ENCODE assay signal across 15 cellular contexts in the genomic region with DNA sequence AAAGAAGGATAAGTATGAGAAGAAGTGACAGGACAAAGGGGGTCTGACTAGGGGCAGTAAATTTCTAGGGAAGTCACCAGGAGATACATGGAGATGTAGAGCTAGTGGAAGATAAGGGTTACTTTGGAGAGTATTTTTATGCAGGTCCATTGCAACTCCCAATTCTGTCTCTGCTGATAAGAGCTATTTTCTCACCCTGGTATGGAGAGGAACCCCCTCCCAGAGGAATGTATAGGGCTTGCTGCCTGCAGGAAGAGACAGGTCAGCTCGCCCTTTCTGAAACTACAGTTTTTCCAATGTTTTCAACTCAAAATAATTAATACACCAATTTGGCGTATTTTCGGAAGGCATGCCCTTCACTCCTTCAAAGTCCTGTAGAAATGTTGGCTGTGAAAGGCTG. TPM values are rescaled to one million over a fixed set of nuclear protein-coding genes. Genes with fewer than 3 reads are reported as not detected.
DNase-seq lines count a peak whose midpoint lies in the region; ATAC-seq and TF ChIP-seq lines count a peak whose summit lies in the region.
"Had no signal": no experiment of that assay in that cellular context is flagged by ENCODE, and none has a peak within 500 bp of the region (broad histone marks: within the 10 kb centered on the region; RNA-seq: fewer than 3 reads in every experiment).

No MANE protein-coding gene starts in this region.

- H3K4me3 ChIP-seq in left ventricle myocardium inferior (no peak overlapping the region), spleen (no peak overlapping the region), SK-N-SH (ENCODE audit: low read depth in 2 of 2, low read length in 1 of 2) (no peak overlapping the region)

- no peaks in the 10 kb centered on the region for H3K79me2 ChIP-seq in SK-N-SH (ENCODE audit: insufficient read depth)

- H3K27me3 ChIP-seq in left ventricle myocardium inferior (ENCODE audit: low read depth) (no peaks in the 10 kb centered on the region), spleen (replicated peaks in 1 of 7) (peaks cover 0 to 38% (median 0%) of the 10 kb centered on the region in 7 donors), SK-N-SH (ENCODE audit: insufficient read depth) (no peaks in the 10 kb centered on the region)

- no peaks in the 10 kb centered on the region for H3K36me3 ChIP-seq in left ventricle myocardium inferior
- no peaks in the 10 kb centered on the region for H3K36me3 ChIP-seq in spleen
- no peaks in the 10 kb centered on the region for H3K36me3 ChIP-seq in SK-N-SH (replicated peaks in 1 of 2; ENCODE audit: control insufficient read depth in 1 of 2, insufficient read depth in 2 of 2, low read length in 1 of 2)

- no peaks in the 10 kb centered on the region for H3K9me3 ChIP-seq in left ventricle myocardium inferior (replicated peaks)
- no peaks in the 10 kb centered on the region for H3K9me3 ChIP-seq in spleen
- H3K9me3 ChIP-seq in SK-N-SH, result no peaks in the 10 kb centered on the region
- H3K9me3 ChIP-seq: Caco-2 had no signal

- H3K4me2 ChIP-seq in SK-N-SH, result no peak overlapping the region

- H3K9me3 Mint-ChIP-seq in chondrocyte (ENCODE audit: low read depth), result no peaks in the 10 kb centered on the region
- H3K9me3 Mint-ChIP-seq: CD14-positive monocyte; CD8-positive, alpha-beta memory T cell had no signal

- H3K4me1 ChIP-seq in left ventricle myocardium inferior (peaks cover 11% of the 10 kb centered on the region), spleen (no peaks in the 10 kb centered on the region), SK-N-SH (ENCODE audit: control insufficient read depth in 1 of 2, insufficient read depth in 2 of 2, low read depth in 1 of 2, low read length in 1 of 2) (no peaks in the 10 kb centered on the region)
- H3K4me1 ChIP-seq: Caco-2 had no signal

- no peak overlapping the region for H2AFZ ChIP-seq in SK-N-SH (ENCODE audit: low read depth)

- no peaks in the 10 kb centered on the region for H4K20me1 ChIP-seq in SK-N-SH (ENCODE audit: insufficient read depth)

- TF ChIP-seq RAD21 in SK-N-SH (IDR thresholded peaks at IDR 0.05; ENCODE audit: low read length), result no peak

- no peak for TF ChIP-seq EP300 in SK-N-SH (IDR thresholded peaks at IDR 0.05; ENCODE audit: borderline replicate concordance in 1 of 2, low read depth in 1 of 2, low read length in 1 of 2)

- no peaks in the 10 kb centered on the region for H3K36me3 Mint-ChIP-seq in chondrocyte (ENCODE audit: low read depth)
- H3K36me3 Mint-ChIP-seq: CD14-positive monocyte; CD8-positive, alpha-beta memory T cell had no signal

- POLR2A ChIA-PET in SK-N-SH (lab: Yijun Ruan, JAX), result no interaction called here

- H3K27ac Mint-ChIP-seq in chondrocyte (ENCODE audit: unreplicated experiment), result peak overlapping the region; percentile 13
- H3K27ac Mint-ChIP-seq: CD14-positive monocyte had no signal

- ATAC-seq in Right ventricle myocardium superior (ENCODE audit: poor library complexity) (peak; percentile 68), Right ventricle myocardium inferior (no peak), HG03521 (IDR thresholded peaks at IDR 0.05; ENCODE audit: unreplicated experiment) (no peak)
- ATAC-seq: HCT116 had no signal

- H3K9ac ChIP-seq in SK-N-SH, result no peak overlapping the region

- 90 to 99% (median 94%) methylated on average over 3 of the region's 3 CpGs for WGBS in spleen, 5 donors
- WGBS in SK-N-SH (ENCODE audit: low lambda C conversion rate), result 83% methylated on average over 3 of the region's 3 CpGs

- H3K27me3 Mint-ChIP-seq in chondrocyte (ENCODE audit: low read depth), result no peaks in the 10 kb centered on the region

- no peaks in the 10 kb centered on the region for H3F3A ChIP-seq in SK-N-SH (replicated peaks; ENCODE audit: insufficient read depth)

- intact Hi-C loops in Right ventricle myocardium superior (cut with DNase I), result no loop called here
- intact Hi-C loops in Right ventricle myocardium inferior (cut with DNase I), result no loop called here
- intact Hi-C loops in left ventricle myocardium inferior (cut with micrococcal nuclease), result no loop called here
- intact Hi-C loops in spleen (cut with DNase I; ENCODE audit: low total_unique reads), result loop anchor here (10.0 kb wide), 1 partner anchor 87 kb away; no protein-coding TSS in a partner anchor

- CTCF ChIA-PET in SK-N-SH (lab: Yijun Ruan, JAX), result interaction anchor here (1.1 to 14.0 kb wide), 3 partner anchors 13 to 309 kb away, joined by 4 to 293 read pairs (median 14); no protein-coding TSS in a partner anchor

- H3K4me1 Mint-ChIP-seq in chondrocyte (ENCODE audit: low read depth), result peaks cover 32% of the 10 kb centered on the region
- H3K4me1 Mint-ChIP-seq: CD14-positive monocyte; CD8-positive, alpha-beta memory T cell had no signal

- H3K27ac ChIP-seq in left ventricle myocardium inferior (replicated peaks) (peak overlapping the region; percentile 19), spleen (no peak overlapping the region), SK-N-SH (ENCODE audit: low read depth in 2 of 2, low read length in 1 of 2) (no peak overlapping the region)
- H3K27ac ChIP-seq: 22Rv1 had no signal

- H3K4me3 Mint-ChIP-seq in chondrocyte (ENCODE audit: unreplicated experiment), result no peak overlapping the region
- H3K4me3 Mint-ChIP-seq: CD14-positive monocyte; CD8-positive, alpha-beta memory T cell had no signal

- TF ChIP-seq POLR2A in spleen (IDR thresholded peaks at IDR 0.05), result no peak

- no peaks in the 10 kb centered on the region for H3K9me2 ChIP-seq in SK-N-SH

- no peak for DNase-seq in Right ventricle myocardium superior
- no peak for DNase-seq in Right ventricle myocardium inferior (ENCODE audit: missing footprints)
- no peak for DNase-seq in chondrocyte (ENCODE audit: low spot score)
- DNase-seq in left ventricle myocardium inferior, result no peak
- DNase-seq in spleen, result peak; percentile 23
- no peak for DNase-seq in NCI-H2107 (lab: John Stamatoyannopoulos, UW)
- DNase-seq in SK-N-SH, result no peak
- DNase-seq: Caco-2; CD8-positive, alpha-beta memory T cell; DND-41; GDM1 had no signal

- TF ChIP-seq CTCF in chondrocyte (IDR thresholded peaks at IDR 0.05), result no peak
- no peak for TF ChIP-seq CTCF in left ventricle myocardium inferior (IDR thresholded peaks at IDR 0.05; ENCODE audit: borderline replicate concordance)
- TF ChIP-seq CTCF in spleen (IDR thresholded peaks at IDR 0.05 in 8 of 11, conservative IDR thresholded peaks at IDR 0.05 in 3 of 11), result no peak
- TF ChIP-seq CTCF in SK-N-SH (IDR thresholded peaks at IDR 0.05), result no peak

TF ChIP-seq in SK-N-SH, 30 proteins besides CTCF, POLR2A, EP300 and RAD21 (continues in another document):
- no peak for TF ChIP-seq EZH2phosphoT487 (IDR thresholded peaks at IDR 0.05; ENCODE audit: borderline replicate concordance, low read depth)
- no peak for TF ChIP-seq POLR2AphosphoS5 (IDR thresholded peaks at IDR 0.05; ENCODE audit: low read depth, low read length)
- no peak for TF ChIP-seq FOXJ3 (CRISPR knock-in tag; IDR thresholded peaks at IDR 0.05)
- TF ChIP-seq, protein P1, sequence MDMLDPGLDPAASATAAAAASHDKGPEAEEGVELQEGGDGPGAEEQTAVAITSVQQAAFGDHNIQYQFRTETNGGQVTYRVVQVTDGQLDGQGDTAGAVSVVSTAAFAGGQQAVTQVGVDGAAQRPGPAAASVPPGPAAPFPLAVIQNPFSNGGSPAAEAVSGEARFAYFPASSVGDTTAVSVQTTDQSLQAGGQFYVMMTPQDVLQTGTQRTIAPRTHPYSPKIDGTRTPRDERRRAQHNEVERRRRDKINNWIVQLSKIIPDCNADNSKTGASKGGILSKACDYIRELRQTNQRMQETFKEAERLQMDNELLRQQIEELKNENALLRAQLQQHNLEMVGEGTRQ (IDR thresholded peaks at IDR 0.05; ENCODE audit: borderline replicate concordance, low read depth, low read length), result no peak
- TF ChIP-seq SMC3 (IDR thresholded peaks at IDR 0.05; ENCODE audit: low read depth, low read length), result no peak
- TF ChIP-seq SIN3A (IDR thresholded peaks at IDR 0.05; ENCODE audit: borderline replicate concordance, low read depth, low read length), result no peak
- TF ChIP-seq, protein P2, sequence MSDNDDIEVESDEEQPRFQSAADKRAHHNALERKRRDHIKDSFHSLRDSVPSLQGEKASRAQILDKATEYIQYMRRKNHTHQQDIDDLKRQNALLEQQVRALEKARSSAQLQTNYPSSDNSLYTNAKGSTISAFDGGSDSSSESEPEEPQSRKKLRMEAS (IDR thresholded peaks at IDR 0.05; ENCODE audit: low read depth), result no peak
- TF ChIP-seq TEAD4 (IDR thresholded peaks at IDR 0.05; ENCODE audit: borderline replicate concordance, insufficient read depth), result no peak
- TF ChIP-seq, protein P3, sequence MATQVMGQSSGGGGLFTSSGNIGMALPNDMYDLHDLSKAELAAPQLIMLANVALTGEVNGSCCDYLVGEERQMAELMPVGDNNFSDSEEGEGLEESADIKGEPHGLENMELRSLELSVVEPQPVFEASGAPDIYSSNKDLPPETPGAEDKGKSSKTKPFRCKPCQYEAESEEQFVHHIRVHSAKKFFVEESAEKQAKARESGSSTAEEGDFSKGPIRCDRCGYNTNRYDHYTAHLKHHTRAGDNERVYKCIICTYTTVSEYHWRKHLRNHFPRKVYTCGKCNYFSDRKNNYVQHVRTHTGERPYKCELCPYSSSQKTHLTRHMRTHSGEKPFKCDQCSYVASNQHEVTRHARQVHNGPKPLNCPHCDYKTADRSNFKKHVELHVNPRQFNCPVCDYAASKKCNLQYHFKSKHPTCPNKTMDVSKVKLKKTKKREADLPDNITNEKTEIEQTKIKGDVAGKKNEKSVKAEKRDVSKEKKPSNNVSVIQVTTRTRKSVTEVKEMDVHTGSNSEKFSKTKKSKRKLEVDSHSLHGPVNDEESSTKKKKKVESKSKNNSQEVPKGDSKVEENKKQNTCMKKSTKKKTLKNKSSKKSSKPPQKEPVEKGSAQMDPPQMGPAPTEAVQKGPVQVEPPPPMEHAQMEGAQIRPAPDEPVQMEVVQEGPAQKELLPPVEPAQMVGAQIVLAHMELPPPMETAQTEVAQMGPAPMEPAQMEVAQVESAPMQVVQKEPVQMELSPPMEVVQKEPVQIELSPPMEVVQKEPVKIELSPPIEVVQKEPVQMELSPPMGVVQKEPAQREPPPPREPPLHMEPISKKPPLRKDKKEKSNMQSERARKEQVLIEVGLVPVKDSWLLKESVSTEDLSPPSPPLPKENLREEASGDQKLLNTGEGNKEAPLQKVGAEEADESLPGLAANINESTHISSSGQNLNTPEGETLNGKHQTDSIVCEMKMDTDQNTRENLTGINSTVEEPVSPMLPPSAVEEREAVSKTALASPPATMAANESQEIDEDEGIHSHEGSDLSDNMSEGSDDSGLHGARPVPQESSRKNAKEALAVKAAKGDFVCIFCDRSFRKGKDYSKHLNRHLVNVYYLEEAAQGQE (IDR thresholded peaks at IDR 0.05; ENCODE audit: low read depth, low read length), result no peak
- no peak for TF ChIP-seq NFIC (IDR thresholded peaks at IDR 0.05; ENCODE audit: borderline replicate concordance)

RNA-seq across cellular contexts. Expression of gene CORO2B, which starts 11.4 kb away (rescaled TPM):
- 6.6 TPM for total RNA-seq in Right ventricle myocardium superior
- 8.5 TPM for total RNA-seq in Right ventricle myocardium inferior
- total RNA-seq in chondrocyte, result 79.4 to 123 TPM (median 82.5 TPM) in 3 replicates
- 5.0 TPM for total RNA-seq in left ventricle myocardium inferior
- total RNA-seq in spleen, result 1 to 10 TPM; 1.5 to 8.8 (median 4.5) TPM
- 1 to 10 TPM in 2 of 3 donors, under 1 TPM in 1; 0.93 to 2.4 (median 1.2) TPM for polyA plus RNA-seq in spleen
- polyA plus RNA-seq in SK-N-SH (2012; rRNA removed), result 2.3 and 3.6 TPM in 2 replicates
- 1.6 and 2.5 TPM in 2 replicates for polyA plus RNA-seq in SK-N-SH (2012; cell fraction: cytosol; rRNA removed)
- 2.8 and 3.1 TPM in 2 replicates for polyA plus RNA-seq in SK-N-SH (2012; cell fraction: nucleus; rRNA removed)
- total RNA-seq: CD8-positive, alpha-beta memory T cell had no signal
- polyA plus RNA-seq: CD14-positive monocyte; CD8-positive, alpha-beta memory T cell had no signal
